ENCODE assay signal across 13 cellular contexts in the genomic region with DNA sequence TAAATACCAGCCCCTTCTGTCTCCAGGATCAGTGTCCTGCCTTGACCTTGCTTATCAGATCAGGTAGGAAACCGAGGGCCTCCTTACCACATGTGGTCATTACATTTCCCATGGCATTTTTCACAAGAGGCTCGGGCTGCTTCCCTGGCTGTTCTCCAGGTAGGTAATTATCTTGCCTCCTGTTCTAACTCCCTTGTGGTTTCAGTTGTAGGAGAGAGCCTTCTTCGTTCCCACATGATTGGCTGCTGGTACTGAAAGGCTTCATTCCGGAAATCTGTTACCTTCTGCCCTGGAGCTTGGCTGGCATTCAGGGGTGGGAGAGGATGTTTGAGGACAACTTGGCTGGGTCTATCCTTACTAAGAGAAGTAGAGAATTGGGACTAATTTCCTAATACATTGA. TPM values are rescaled to one million over a fixed set of nuclear protein-coding genes. Genes with fewer than 3 reads are reported as not detected.
A peak's percentile ranks its signal among the peaks of the same experiment; 100 is the strongest.
DNase-seq lines count a peak whose midpoint lies in the region; ATAC-seq and TF ChIP-seq lines count a peak whose summit lies in the region.
"Had no signal": no experiment of that assay in that cellular context is flagged by ENCODE, and none has a peak within 500 bp of the region (broad histone marks: within the 10 kb centered on the region; RNA-seq: fewer than 3 reads in every experiment).

No MANE protein-coding gene starts in this region.

- ATAC-seq in stimulated activated naive CD8-positive, alpha-beta T cell treated with anti-CD3 and anti-CD28 coated beads, Interleukin-15, amount 100 ng/mL, for 72 hours, result no peak
- no peak for ATAC-seq in heart left ventricle

- no peak overlapping the region for H3K4me3 ChIP-seq in heart left ventricle
- H3K4me3 ChIP-seq: tibial artery had no signal

- WGBS in heart left ventricle, 4 donors, result 24 to 46% (median 33%) methylated on average over 4 of the region's 4 CpGs

- H3K4me1 Mint-ChIP-seq in stimulated activated naive CD8-positive, alpha-beta T cell treated with anti-CD3 and anti-CD28 coated beads, Interleukin-15, amount 100 ng/mL, for 72 hours, result no peaks in the 10 kb centered on the region
- H3K4me1 Mint-ChIP-seq: activated naive CD8-positive, alpha-beta T cell treated with anti-CD3 and anti-CD28 coated beads, Interleukin-2, amount 10 ng/mL, durations not matched to agents 7 days and 5 days had no signal

- no peaks in the 10 kb centered on the region for H3K9me3 Mint-ChIP-seq in stimulated activated naive CD8-positive, alpha-beta T cell treated with anti-CD3 and anti-CD28 coated beads, Interleukin-15, amount 100 ng/mL, for 72 hours
- H3K9me3 Mint-ChIP-seq: activated naive CD8-positive, alpha-beta T cell treated with anti-CD3 and anti-CD28 coated beads, Interleukin-2, amount 10 ng/mL, durations not matched to agents 7 days and 5 days had no signal

- H3K27me3 ChIP-seq in heart left ventricle, result peaks cover 0 to 22% (median 0%) of the 10 kb centered on the region in 9 donors

- TF ChIP-seq POLR2A in heart left ventricle (IDR thresholded peaks at IDR 0.05), result no peak

- no peak overlapping the region for H3K27ac Mint-ChIP-seq in stimulated activated naive CD8-positive, alpha-beta T cell treated with anti-CD3 and anti-CD28 coated beads, Interleukin-15, amount 100 ng/mL, for 72 hours
- H3K27ac Mint-ChIP-seq: activated naive CD8-positive, alpha-beta T cell treated with anti-CD3 and anti-CD28 coated beads, Interleukin-2, amount 10 ng/mL, durations not matched to agents 7 days and 5 days had no signal

- H3K4me3 Mint-ChIP-seq in stimulated activated naive CD8-positive, alpha-beta T cell treated with anti-CD3 and anti-CD28 coated beads, Interleukin-15, amount 100 ng/mL, for 72 hours, result no peak overlapping the region
- H3K4me3 Mint-ChIP-seq: activated naive CD8-positive, alpha-beta T cell treated with anti-CD3 and anti-CD28 coated beads, Interleukin-2, amount 10 ng/mL, durations not matched to agents 7 days and 5 days had no signal

- TF ChIP-seq CTCF in heart left ventricle (IDR thresholded peaks at IDR 0.05), result no peak
- no peak for TF ChIP-seq CTCF in GM10266 (IDR thresholded peaks at IDR 0.05; ENCODE audit: control insufficient read depth, insufficient read depth, low read depth, missing control alignments)

- H3K27me3 Mint-ChIP-seq in stimulated activated naive CD8-positive, alpha-beta T cell treated with anti-CD3 and anti-CD28 coated beads, Interleukin-15, amount 100 ng/mL, for 72 hours, result peaks cover 40% of the 10 kb centered on the region

- peaks cover 0 to 8% (median 0%) of the 10 kb centered on the region in 12 donors for H3K9me3 ChIP-seq in heart left ventricle
- H3K9me3 ChIP-seq: tibial artery had no signal

- no peak overlapping the region for H3K27ac ChIP-seq in heart left ventricle
- H3K27ac ChIP-seq: tibial artery had no signal

- intact Hi-C loops in heart left ventricle (cut with DNase I), result no loop called here

- DNase-seq in DMS79 treated with DMSO at 0.1 percent for 48 hours (lab: John Stamatoyannopoulos, UW) (peak; percentile 65), NCI-H1694 (lab: John Stamatoyannopoulos, UW) (peak; percentile 78), NCI-H748 treated with DMSO at 0.1 percent for 48 hours (lab: John Stamatoyannopoulos, UW) (peak; percentile 0), cerebellum (ENCODE audit: low spot score) (peak; percentile 30), heart left ventricle (no peak), GM10266 (ENCODE audit: extremely low spot score) (no peak), COLO668 (lab: John Stamatoyannopoulos, UW; ENCODE audit: unreplicated experiment) (no peak)
- DNase-seq in stimulated activated naive CD8-positive, alpha-beta T cell treated with anti-CD3 and anti-CD28 coated beads, Interleukin-15, amount 100 ng/mL, for 72 hours, result no peak
- DNase-seq: activated CD4-positive, alpha-beta T cell treated with anti-CD3 and anti-CD28 coated beads for 48 hours; activated naive CD8-positive, alpha-beta T cell treated with anti-CD3 and anti-CD28 coated beads, Interleukin-2, amount 10 ng/mL, durations not matched to agents 7 days and 5 days; DND-41; kidney; tibial artery had no signal

- H3K36me3 ChIP-seq in heart left ventricle, result no peaks in the 10 kb centered on the region
- H3K36me3 ChIP-seq: tibial artery had no signal

- H3K4me1 ChIP-seq in heart left ventricle, result peaks cover 0 to 4% (median 0%) of the 10 kb centered on the region in 12 donors
- H3K4me1 ChIP-seq: tibial artery had no signal

RNA-seq across cellular contexts. Expression of gene RORA, which starts 46.8 kb away (rescaled TPM):
- total RNA-seq in cerebellum (312 TPM), heart left ventricle (10 to 100 TPM; 12.1 to 28.0 (median 16.2) TPM)
- 1 to 10 TPM; 2.7 to 3.3 TPM for polyA plus RNA-seq in heart left ventricle

Comparison
In these comparisons a context has a peak if more than half of its experiments do, and no peak if none do; other contexts are left out.
1. DNase-seq: peak in DMS79 treated with DMSO at 0.1 percent for 48 hours (single experiment), NCI-H1694 (single experiment), NCI-H748 treated with DMSO at 0.1 percent for 48 hours (single experiment) and cerebellum (single experiment); none in stimulated activated naive CD8-positive, alpha-beta T cell treated with anti-CD3 and anti-CD28 coated beads, Interleukin-15, amount 100 ng/mL, for 72 hours (0 of 2), heart left ventricle (0 of 5), GM10266 (single experiment) and COLO668 (single experiment).
2. RNA of gene RORA, which starts 46.8 kb away (total RNA-seq): 312 TPM in cerebellum (single experiment); 12.1 to 28.0 TPM in heart left ventricle; every median in the first group is over 10 times any median in the second.